Comparison of ENCODE assay signal across 1 cellular context in the genomic region with DNA sequence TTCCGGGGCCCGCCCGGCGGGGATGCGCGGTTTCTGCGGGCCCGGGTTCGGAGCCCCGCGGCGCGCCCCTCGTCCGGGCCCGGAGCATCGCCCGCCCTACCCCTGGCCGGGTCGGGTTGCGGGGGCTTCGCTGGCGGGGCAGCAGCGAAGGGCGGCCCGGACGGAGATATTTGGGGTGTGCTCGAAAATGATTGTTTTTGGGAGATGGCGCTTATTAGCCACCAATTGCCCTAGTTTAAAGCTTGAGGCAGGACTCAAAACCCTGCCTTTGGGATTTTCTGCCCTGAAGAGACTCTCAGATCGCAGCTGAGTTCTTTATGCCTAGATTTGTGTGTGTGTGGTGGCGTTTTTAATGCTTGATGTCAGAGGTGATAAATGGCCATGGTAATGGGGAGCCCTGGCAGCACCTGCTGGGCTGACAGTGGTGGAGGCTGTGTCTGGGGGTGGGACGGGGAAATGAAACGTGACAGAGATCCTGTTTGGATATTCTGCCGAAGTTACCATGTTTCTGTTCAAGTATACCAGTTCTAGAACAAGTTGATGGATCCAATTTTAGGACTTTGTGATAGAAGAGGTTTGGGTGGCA.
TF ChIP-seq lines count a peak whose summit lies in the region.

No MANE protein-coding gene starts in this region.

TF ChIP-seq in WTC11, 78 proteins besides CTCF, POLR2A, EP300 and RAD21 (continued from another document):
- TF ChIP-seq, protein P1, sequence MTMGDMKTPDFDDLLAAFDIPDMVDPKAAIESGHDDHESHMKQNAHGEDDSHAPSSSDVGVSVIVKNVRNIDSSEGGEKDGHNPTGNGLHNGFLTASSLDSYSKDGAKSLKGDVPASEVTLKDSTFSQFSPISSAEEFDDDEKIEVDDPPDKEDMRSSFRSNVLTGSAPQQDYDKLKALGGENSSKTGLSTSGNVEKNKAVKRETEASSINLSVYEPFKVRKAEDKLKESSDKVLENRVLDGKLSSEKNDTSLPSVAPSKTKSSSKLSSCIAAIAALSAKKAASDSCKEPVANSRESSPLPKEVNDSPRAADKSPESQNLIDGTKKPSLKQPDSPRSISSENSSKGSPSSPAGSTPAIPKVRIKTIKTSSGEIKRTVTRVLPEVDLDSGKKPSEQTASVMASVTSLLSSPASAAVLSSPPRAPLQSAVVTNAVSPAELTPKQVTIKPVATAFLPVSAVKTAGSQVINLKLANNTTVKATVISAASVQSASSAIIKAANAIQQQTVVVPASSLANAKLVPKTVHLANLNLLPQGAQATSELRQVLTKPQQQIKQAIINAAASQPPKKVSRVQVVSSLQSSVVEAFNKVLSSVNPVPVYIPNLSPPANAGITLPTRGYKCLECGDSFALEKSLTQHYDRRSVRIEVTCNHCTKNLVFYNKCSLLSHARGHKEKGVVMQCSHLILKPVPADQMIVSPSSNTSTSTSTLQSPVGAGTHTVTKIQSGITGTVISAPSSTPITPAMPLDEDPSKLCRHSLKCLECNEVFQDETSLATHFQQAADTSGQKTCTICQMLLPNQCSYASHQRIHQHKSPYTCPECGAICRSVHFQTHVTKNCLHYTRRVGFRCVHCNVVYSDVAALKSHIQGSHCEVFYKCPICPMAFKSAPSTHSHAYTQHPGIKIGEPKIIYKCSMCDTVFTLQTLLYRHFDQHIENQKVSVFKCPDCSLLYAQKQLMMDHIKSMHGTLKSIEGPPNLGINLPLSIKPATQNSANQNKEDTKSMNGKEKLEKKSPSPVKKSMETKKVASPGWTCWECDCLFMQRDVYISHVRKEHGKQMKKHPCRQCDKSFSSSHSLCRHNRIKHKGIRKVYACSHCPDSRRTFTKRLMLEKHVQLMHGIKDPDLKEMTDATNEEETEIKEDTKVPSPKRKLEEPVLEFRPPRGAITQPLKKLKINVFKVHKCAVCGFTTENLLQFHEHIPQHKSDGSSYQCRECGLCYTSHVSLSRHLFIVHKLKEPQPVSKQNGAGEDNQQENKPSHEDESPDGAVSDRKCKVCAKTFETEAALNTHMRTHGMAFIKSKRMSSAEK (CRISPR knock-in tag; IDR thresholded peaks at IDR 0.05; ENCODE audit: borderline replicate concordance): no peak
